Comparison of ENCODE assay signal across 3 cellular contexts in genomic region chr5:131734939-131735338, GRCh38.
A peak's percentile ranks its signal among the peaks of the same experiment; 100 is the strongest.
DNase-seq lines count a peak whose midpoint lies in the region; ATAC-seq, FAIRE-seq and TF ChIP-seq lines count a peak whose summit lies in the region.
"Not testable (repeated sequence)": the region's sequence is repeated elsewhere in the genome, so short reads cannot be mapped to it uniquely, and the experiment has no call there.

No MANE protein-coding gene starts in this region.

- TF ChIP-seq RAD21 in K562 (CRISPR knock-in tag; conservative IDR thresholded peaks at IDR 0.05 in 1 of 2, IDR thresholded peaks at IDR 0.05 in 1 of 2) = not testable (repeated sequence)

- not testable (repeated sequence) for TF ChIP-seq POLR2A in K562 (conservative IDR thresholded peaks at IDR 0.05)

- not testable (repeated sequence) for H3K9ac ChIP-seq in K562 (ENCODE audit: insufficient read depth in 1 of 2, low read depth in 2 of 2, low read length in 2 of 2)

- not testable (repeated sequence) for H3K27ac ChIP-seq in HEK293 (ENCODE audit: extremely low read depth, low read depth, low read length); K562 (ENCODE audit: extremely low read depth, low read depth, low read length)

- FAIRE-seq in K562 (lab: Jason Lieb, UNC) = not testable (repeated sequence)

- not testable (repeated sequence) for DNase-seq in K562 (ENCODE audit: extremely low read depth in 1 of 4, low spot score in 3 of 4)

- H3K36me3 ChIP-seq in HEK293 (ENCODE audit: control insufficient read depth in 2 of 2, insufficient read depth in 1 of 2, low read length in 2 of 2) (peaks cover 10% of the 10 kb centered on the region in 2 experiments), K562 (ENCODE audit: control insufficient read depth, insufficient read depth, low read length) (peaks cover 45% of the 10 kb centered on the region; the same call in 2 of the 3 replicates)

- 100% methylated on average over 3 of the region's 6 CpGs for WGBS in K562 (ENCODE audit: insufficient coverage, low coverage, missing lambda C conversion rate)

- not testable (repeated sequence) for H3K4me3 Mint-ChIP-seq in activated naive CD8-positive, alpha-beta T cell

- H3K9me3 ChIP-seq in HEK293 (ENCODE audit: control insufficient read depth, insufficient read depth, low read depth, low read length); K562 (replicated peaks; ENCODE audit: control insufficient read depth, insufficient read depth, low read depth, low read length): not testable (repeated sequence)

- not testable (repeated sequence) for TF ChIP-seq CTCF in HEK293 (tag by site-specific recombination; IDR thresholded peaks at IDR 0.05); K562 (IDR thresholded peaks at IDR 0.05 in 2 of 3, conservative IDR thresholded peaks at IDR 0.05 in 1 of 3; ENCODE audit: insufficient read depth in 2 of 3, low read depth in 1 of 3, low read length in 3 of 3)

- not testable (repeated sequence) for H3K4me1 ChIP-seq in HEK293 (ENCODE audit: control insufficient read depth, insufficient read depth, low read length); K562 (replicated peaks in 1 of 2; ENCODE audit: control insufficient read depth in 2 of 2, insufficient read depth in 2 of 2, low read length in 2 of 2)

- in situ Hi-C loops in K562 (cut with MboI) = not testable (repeated sequence)

- H3K27me3 ChIP-seq in K562 (ENCODE audit: control insufficient read depth in 2 of 2, insufficient read depth in 2 of 2, low read length in 2 of 2) = not testable (repeated sequence)

- peak overlapping the region; percentile 34 for H3K27ac Mint-ChIP-seq in activated naive CD8-positive, alpha-beta T cell

- H4K20me1 ChIP-seq in K562 (replicated peaks; ENCODE audit: control insufficient read depth, insufficient read depth, low read length) = not testable (repeated sequence)

- not testable (repeated sequence) for H3K4me3 ChIP-seq in HEK293 (ENCODE audit: low read depth, low read length); K562

- H3K9me1 ChIP-seq in K562 (ENCODE audit: control insufficient read depth, insufficient read depth, low read length) = not testable (repeated sequence)

- peaks cover 35% of the 10 kb centered on the region for H3K79me2 ChIP-seq in K562 (ENCODE audit: control insufficient read depth, insufficient read depth, low read length)

- H3K27me3 Mint-ChIP-seq in activated naive CD8-positive, alpha-beta T cell = not testable (repeated sequence)

- BruUV-seq in K562 (replicated peaks; lab: Mats Ljungman, UMichigan) = not testable (repeated sequence)

- POLR2A ChIA-PET in HEK293 (lab: Yijun Ruan, JAX); K562 (lab: Yijun Ruan, JAX): not testable (repeated sequence)

- intact Hi-C loops in K562 (cut with micrococcal nuclease) = not testable (repeated sequence)

- H3K36me3 Mint-ChIP-seq in activated naive CD8-positive, alpha-beta T cell = peaks cover 27% of the 10 kb centered on the region

- H3K4me2 ChIP-seq in K562 (ENCODE audit: insufficient read depth, low read length) = not testable (repeated sequence)

- CTCF ChIA-PET in HEK293 (lab: Yijun Ruan, JAX); K562 (lab: Yijun Ruan, JAX; ENCODE audit: low intra/inter-chr PET ratio): not testable (repeated sequence)

- H3K9me3 Mint-ChIP-seq in activated naive CD8-positive, alpha-beta T cell (ENCODE audit: low read depth) = not testable (repeated sequence)

- H3K4me1 Mint-ChIP-seq in activated naive CD8-positive, alpha-beta T cell (ENCODE audit: low read depth) = not testable (repeated sequence)

- TF ChIP-seq EP300 in K562 (IDR thresholded peaks at IDR 0.05; ENCODE audit: low read length) = not testable (repeated sequence)

- ATAC-seq in K562 = not testable (repeated sequence)

- not testable (repeated sequence) for H2AFZ ChIP-seq in K562 (ENCODE audit: low read depth, low read length)

TF ChIP-seq in HEK293, 187 proteins besides CTCF, POLR2A, EP300 and RAD21:
- TF ChIP-seq ZNF146 (tag by site-specific recombination; IDR thresholded peaks at IDR 0.05) (peak; percentile 93), ZNF580 (tag by site-specific recombination; IDR thresholded peaks at IDR 0.05) (0 out of 2 replicates have a peak, but pooled peaks have one; percentile 13), ZNF280D (tag by site-specific recombination; IDR thresholded peaks at IDR 0.05) (0 out of 2 replicates have a peak, but pooled peaks have one; percentile 16), ZNF202 (tag by site-specific recombination; IDR thresholded peaks at IDR 0.05; ENCODE audit: borderline replicate concordance) (0 out of 2 replicates have a peak, but pooled peaks have one; percentile 12)

TF ChIP-seq in K562, 482 proteins besides CTCF, POLR2A, EP300 and RAD21:
- 0 out of 2 replicates have a peak, but pooled peaks have one; percentile 9 for TF ChIP-seq BCOR (IDR thresholded peaks at IDR 0.05)
